Comparison of ENCODE assay signal across 24 cellular contexts in genomic region chr6:122014961-122015360, GRCh38.
A peak's percentile ranks its signal among the peaks of the same experiment; 100 is the strongest.
DNase-seq lines count a peak whose midpoint lies in the region; ATAC-seq, FAIRE-seq and TF ChIP-seq lines count a peak whose summit lies in the region.
"Had no signal": no experiment of that assay in that cellular context is flagged by ENCODE, and none has a peak within 500 bp of the region (broad histone marks: within the 10 kb centered on the region; RNA-seq: fewer than 3 reads in every experiment).

No MANE protein-coding gene starts in this region.

- ATAC-seq in foreskin keratinocyte (peak; percentile 33), GM19324 (IDR thresholded peaks at IDR 0.05; ENCODE audit: low FRiP score, unreplicated experiment) (no peak)
- ATAC-seq: GM12878; stimulated activated naive B cell treated with anti-CD40 and anti-IgM and Interleukin-4, amounts not matched to agents 10 μg/mL and 1 μg/mL and 100 μg/mL, for 72 hours had no signal

- FAIRE-seq in astrocyte (lab: Jason Lieb, UNC) = peak; percentile 86
- FAIRE-seq: A204.1, GM12878 had no signal

- no peaks in the 10 kb centered on the region for H3K4me1 Mint-ChIP-seq in astrocyte (ENCODE audit: low read depth, unreplicated experiment)
- H3K4me1 Mint-ChIP-seq: activated CD4-positive, alpha-beta T cell treated with anti-CD3 and anti-CD28 coated beads, Interleukin-2, amount 10 ng/mL, durations not matched to agents 24 days and 14 days; memory B cell; nephron progenitor cell; stimulated activated naive B cell treated with anti-CD40 and anti-IgM and Interleukin-4, amounts not matched to agents 10 μg/mL and 1 μg/mL and 100 μg/mL, for 72 hours had no signal

- peak; percentile 68 for DNase-seq in AG04450 (ENCODE audit: low read depth, low spot score)
- peak; percentile 40 for DNase-seq in H4 (ENCODE audit: low spot score)
- peak; percentile 90 for DNase-seq in astrocyte (ENCODE audit: low read depth)
- peak; percentile 79 to 89 for DNase-seq in foreskin keratinocyte
- no peak for DNase-seq in OCI-M1 (lab: John Stamatoyannopoulos, UW)
- DNase-seq in spleen = no peak
- no peak for DNase-seq in NCI-H2227 (lab: John Stamatoyannopoulos, UW; ENCODE audit: unreplicated experiment)
- DNase-seq: activated CD4-positive, alpha-beta T cell treated with anti-CD3 and anti-CD28 coated beads, Interleukin-2, amount 10 ng/mL, durations not matched to agents 24 days and 14 days; activated CD8-positive, alpha-beta memory T cell treated with anti-CD3 and anti-CD28 coated beads, Interleukin-2, amount 50 U/mL, for 48 hours; activated naive CD4-positive, alpha-beta T cell; cortex of kidney; kidney; MV-4-11; NCI-H2107; NCI-H748 treated with DMSO at 0.1 percent for 48 hours; nephron progenitor cell; stimulated activated naive B cell treated with anti-CD40 and anti-IgM and Interleukin-4, amounts not matched to agents 10 μg/mL and 1 μg/mL and 100 μg/mL, for 72 hours had no signal

- TF ChIP-seq CTCF in AG04450 (IDR thresholded peaks at IDR 0.05; ENCODE audit: low read depth, low read length) = no peak
- no peak for TF ChIP-seq CTCF in astrocyte (IDR thresholded peaks at IDR 0.05; ENCODE audit: insufficient read depth, low read depth, low read length)
- no peak for TF ChIP-seq CTCF in foreskin keratinocyte (conservative IDR thresholded peaks at IDR 0.05)
- TF ChIP-seq CTCF in spleen (IDR thresholded peaks at IDR 0.05 in 8 of 11, conservative IDR thresholded peaks at IDR 0.05 in 3 of 11) = no peak

- H3K27ac Mint-ChIP-seq in astrocyte (ENCODE audit: unreplicated experiment) = peak overlapping the region; percentile 62
- H3K27ac Mint-ChIP-seq: activated CD4-positive, alpha-beta T cell treated with anti-CD3 and anti-CD28 coated beads, Interleukin-2, amount 10 ng/mL, durations not matched to agents 24 days and 14 days; memory B cell; nephron progenitor cell; stimulated activated naive B cell treated with anti-CD40 and anti-IgM and Interleukin-4, amounts not matched to agents 10 μg/mL and 1 μg/mL and 100 μg/mL, for 72 hours had no signal

- H3K4me1 ChIP-seq in astrocyte (ENCODE audit: insufficient read depth, low read length) (no peaks in the 10 kb centered on the region), foreskin keratinocyte (no peaks in the 10 kb centered on the region), spleen (no peaks in the 10 kb centered on the region)
- H3K4me1 ChIP-seq: ascending aorta, prostate gland, tibial nerve had no signal

- no peaks in the 10 kb centered on the region for H3K27me3 Mint-ChIP-seq in astrocyte (ENCODE audit: low read depth, unreplicated experiment)
- H3K27me3 Mint-ChIP-seq: activated CD4-positive, alpha-beta T cell treated with anti-CD3 and anti-CD28 coated beads, Interleukin-2, amount 10 ng/mL, durations not matched to agents 24 days and 14 days; memory B cell; stimulated activated naive B cell treated with anti-CD40 and anti-IgM and Interleukin-4, amounts not matched to agents 10 μg/mL and 1 μg/mL and 100 μg/mL, for 72 hours had no signal

- no peaks in the 10 kb centered on the region for H3K79me2 ChIP-seq in astrocyte (ENCODE audit: insufficient read depth, low read length)

- 73 to 91% (median 80%) methylated on average over 3 of the region's 3 CpGs for WGBS in spleen, 5 donors

- no peaks in the 10 kb centered on the region for H3K36me3 Mint-ChIP-seq in astrocyte (ENCODE audit: low read depth, unreplicated experiment)
- H3K36me3 Mint-ChIP-seq: memory B cell; stimulated activated naive B cell treated with anti-CD40 and anti-IgM and Interleukin-4, amounts not matched to agents 10 μg/mL and 1 μg/mL and 100 μg/mL, for 72 hours had no signal

- POLR2A ChIA-PET in AG04450 (lab: Yijun Ruan, JAX) = interaction anchor here (0.7 kb wide), 1 partner anchor 219 kb away, joined by 3 read pairs; no protein-coding TSS in a partner anchor

- no peak for TF ChIP-seq POLR2A in spleen (IDR thresholded peaks at IDR 0.05)

- no peak overlapping the region for H3K4me3 Mint-ChIP-seq in astrocyte (ENCODE audit: unreplicated experiment)
- H3K4me3 Mint-ChIP-seq: activated CD4-positive, alpha-beta T cell treated with anti-CD3 and anti-CD28 coated beads, Interleukin-2, amount 10 ng/mL, durations not matched to agents 24 days and 14 days; memory B cell; nephron progenitor cell; stimulated activated naive B cell treated with anti-CD40 and anti-IgM and Interleukin-4, amounts not matched to agents 10 μg/mL and 1 μg/mL and 100 μg/mL, for 72 hours had no signal

- no peak overlapping the region for H3K27ac ChIP-seq in AG04450 (ENCODE audit: low read depth, low read length)
- no peak overlapping the region for H3K27ac ChIP-seq in astrocyte (ENCODE audit: low read depth, low read length)
- H3K27ac ChIP-seq in foreskin keratinocyte = no peak overlapping the region
- H3K27ac ChIP-seq in spleen = no peak overlapping the region
- H3K27ac ChIP-seq: ascending aorta, prostate gland, tibial nerve had no signal

- H3K4me2 ChIP-seq in astrocyte (ENCODE audit: low read length) = no peak overlapping the region

- CTCF ChIA-PET in AG04450 (lab: Charles Lee) = interaction anchor here (1.5 to 1.7 kb wide), 2 partner anchors 19 to 585 kb away, joined by 3 to 4 read pairs; no protein-coding TSS in a partner anchor

- intact Hi-C loops in spleen (cut with DNase I; ENCODE audit: low total_unique reads) = no loop called here

- H3K9me3 Mint-ChIP-seq in astrocyte (ENCODE audit: unreplicated experiment) = no peaks in the 10 kb centered on the region
- H3K9me3 Mint-ChIP-seq: activated CD4-positive, alpha-beta T cell treated with anti-CD3 and anti-CD28 coated beads, Interleukin-2, amount 10 ng/mL, durations not matched to agents 24 days and 14 days; nephron progenitor cell; stimulated activated naive B cell treated with anti-CD40 and anti-IgM and Interleukin-4, amounts not matched to agents 10 μg/mL and 1 μg/mL and 100 μg/mL, for 72 hours had no signal

- H3K9me3 ChIP-seq in AG04450 (ENCODE audit: control insufficient read depth, insufficient read depth, low read length) (no peaks in the 10 kb centered on the region), astrocyte (ENCODE audit: insufficient read depth, low read depth, low read length) (no peaks in the 10 kb centered on the region), spleen (no peaks in the 10 kb centered on the region)
- H3K9me3 ChIP-seq: ascending aorta, prostate gland, tibial nerve had no signal

- H4K20me1 ChIP-seq in astrocyte (ENCODE audit: insufficient read depth, low read length) = no peaks in the 10 kb centered on the region

- no peaks in the 10 kb centered on the region for H3K36me3 ChIP-seq in astrocyte (ENCODE audit: insufficient read depth, low read length)
- no peaks in the 10 kb centered on the region for H3K36me3 ChIP-seq in spleen
- H3K36me3 ChIP-seq: ascending aorta, prostate gland, tibial nerve had no signal

- H3K9ac ChIP-seq in astrocyte (ENCODE audit: low read length) = no peak overlapping the region

- H3K4me3 ChIP-seq in AG04450 (ENCODE audit: low read depth, low read length) (no peak overlapping the region), astrocyte (ENCODE audit: insufficient read depth, low read depth, low read length) (no peak overlapping the region), spleen (no peak overlapping the region)
- H3K4me3 ChIP-seq: ascending aorta, GM12878, prostate gland, tibial nerve had no signal

- H3K27me3 ChIP-seq in AG04450 (ENCODE audit: control insufficient read depth, insufficient read depth, low read length) (no peaks in the 10 kb centered on the region), astrocyte (ENCODE audit: insufficient read depth, low read length) (no peaks in the 10 kb centered on the region), foreskin keratinocyte (no peaks in the 10 kb centered on the region), spleen (replicated peaks in 1 of 7) (no peaks in the 10 kb centered on the region)
- H3K27me3 ChIP-seq: ascending aorta, tibial nerve had no signal

- H2AFZ ChIP-seq in astrocyte (ENCODE audit: low read depth, low read length) = no peak overlapping the region

Comparison
In these comparisons a context has a peak if more than half of its experiments do, and no peak if none do; other contexts are left out.
1. DNase-seq: peak in AG04450 (single experiment), H4 (single experiment), astrocyte (single experiment) and foreskin keratinocyte (2 of 2); none in OCI-M1 (single experiment), spleen (single experiment) and NCI-H2227 (single experiment).